23 cellular contexts compared by ENCODE assay signal in genomic region chr1:109048335-109048734, GRCh38.
"Had no signal": no experiment of that assay in that cellular context is flagged by ENCODE, and none has a peak within 500 bp of the region (broad histone marks: within the 10 kb centered on the region; RNA-seq: fewer than 3 reads in every experiment).

No MANE protein-coding gene starts in this region.

- H3K9me3 ChIP-seq: esophagus muscularis mucosa, gastroesophageal sphincter, heart right ventricle, left lung, lower lobe of right lung, mucosa of descending colon had no signal

- FAIRE-seq: colon, endothelial cell of umbilical vein, frontal cortex had no signal

- DNase-seq: dermis blood vessel endothelial cell; dorsolateral prefrontal cortex; effector CD4-positive, alpha-beta T cell; effector memory CD4-positive, alpha-beta T cell; foreskin keratinocyte; glutamatergic neuron; heart right ventricle; hippocampal formation; immature natural killer cell; islet precursor cell; left cardiac atrium; left lung; left ventricle myocardium superior; lower lobe of right lung; mesenchymal stem cell; mucosa of descending colon; naive B cell had no signal

- H3K36me3 ChIP-seq: esophagus muscularis mucosa, gastroesophageal sphincter, heart right ventricle, left lung, lower lobe of right lung had no signal

- H3K4me3 ChIP-seq: coronary artery, dorsolateral prefrontal cortex, esophagus muscularis mucosa, gastroesophageal sphincter, heart right ventricle, left lung, lower lobe of right lung, mucosa of descending colon had no signal

- H3K4me1 ChIP-seq: esophagus muscularis mucosa, gastroesophageal sphincter, heart right ventricle, left lung, lower lobe of right lung had no signal

- ATAC-seq: foreskin keratinocyte, gastroesophageal sphincter, heart right ventricle, left cardiac atrium, left lung, left ventricle myocardium superior, lower lobe of right lung, mucosa of descending colon had no signal

- H3K27ac ChIP-seq: coronary artery, dorsolateral prefrontal cortex, esophagus muscularis mucosa, foreskin keratinocyte, gastroesophageal sphincter, heart right ventricle, left lung, lower lobe of right lung had no signal

- H3K27me3 ChIP-seq: dorsolateral prefrontal cortex, esophagus muscularis mucosa, foreskin keratinocyte, heart right ventricle, left lung had no signal
